ENCODE assay signal across 9 cellular contexts in the genomic region with DNA sequence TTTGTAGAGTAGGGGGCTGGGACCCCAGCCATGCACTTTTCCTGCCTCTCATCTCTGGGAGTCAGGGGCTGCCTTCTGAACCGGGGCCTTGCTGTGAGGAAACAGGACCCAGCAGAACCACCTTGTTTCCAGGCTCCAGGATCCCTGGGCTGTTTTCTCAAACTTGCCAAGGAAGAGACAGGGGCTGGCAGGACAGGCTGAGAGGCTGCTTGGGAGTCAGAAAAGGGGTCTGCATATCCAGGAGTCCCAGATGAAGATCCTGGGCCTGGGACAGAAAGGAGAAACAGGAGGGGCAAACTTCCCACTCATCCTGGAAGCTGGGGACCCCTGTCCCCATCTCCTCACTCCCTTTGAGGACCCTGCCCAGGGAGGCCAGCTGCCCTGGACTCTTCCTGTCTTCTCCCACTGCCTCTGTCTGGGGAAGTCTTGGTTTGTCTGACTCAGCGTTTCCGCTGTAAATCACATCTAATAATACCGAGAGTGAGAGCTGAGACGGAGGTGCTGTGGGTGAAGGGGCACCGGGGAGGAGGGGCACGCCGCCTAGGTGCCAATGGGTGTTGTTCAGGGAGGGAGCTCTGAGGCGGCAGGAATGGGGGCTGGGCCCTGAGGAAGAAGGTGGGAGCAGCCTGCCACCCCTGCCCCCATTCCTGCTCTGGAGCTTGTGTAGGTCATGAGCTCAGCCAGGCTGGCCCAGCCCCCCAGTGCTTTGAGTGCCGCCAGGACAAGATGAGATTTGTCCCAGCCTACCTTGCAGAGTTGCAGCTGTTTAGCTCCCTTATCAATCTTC. TPM values are rescaled to one million over a fixed set of nuclear protein-coding genes. Genes with fewer than 3 reads are reported as not detected.
DNase-seq lines count a peak whose midpoint lies in the region; ATAC-seq and TF ChIP-seq lines count a peak whose summit lies in the region.
"Had no signal": no experiment of that assay in that cellular context is flagged by ENCODE, and none has a peak within 500 bp of the region (broad histone marks: within the 10 kb centered on the region; RNA-seq: fewer than 3 reads in every experiment).

No MANE protein-coding gene starts in this region.

- H3K36me3 ChIP-seq in GM23338 (ENCODE audit: insufficient read depth) (peaks cover 3% of the 10 kb centered on the region; the same call in 1 of the 2 replicates), iPS-18a (ENCODE audit: control insufficient read depth, low read depth, low read length) (peaks cover 14% of the 10 kb centered on the region)

- H3K9me3 Mint-ChIP-seq in GM23338, result no peaks in the 10 kb centered on the region; the same call in 2 of the 3 replicates
- no peaks in the 10 kb centered on the region for H3K9me3 Mint-ChIP-seq in activated T-helper 2 cell treated with anti-CD3 and anti-CD28 coated beads, Interferon-gamma antibody, Interleukin-2, Interleukin-4, amounts not matched to agents 10 μg/mL and 5 μg/mL and 100 μg/mL, durations not matched to agents 14 hours and 24 hours and 36 hours

- peak overlapping the region; percentile 84 for H3K27ac Mint-ChIP-seq in GM23338
- peak overlapping the region; percentile 90 for H3K27ac Mint-ChIP-seq in activated T-helper 2 cell treated with anti-CD3 and anti-CD28 coated beads, Interferon-gamma antibody, Interleukin-2, Interleukin-4, amounts not matched to agents 10 μg/mL and 5 μg/mL and 100 μg/mL, durations not matched to agents 14 hours and 24 hours and 36 hours

- H3K9me3 ChIP-seq in iPS-18a (ENCODE audit: control insufficient read depth, low read depth, low read length), result no peaks in the 10 kb centered on the region

- no peak overlapping the region for H3K9ac ChIP-seq in iPS-18a (ENCODE audit: low read length)

- H3K36me3 Mint-ChIP-seq in GM23338 (ENCODE audit: low read depth), result peaks cover 13% of the 10 kb centered on the region
- H3K36me3 Mint-ChIP-seq in activated T-helper 2 cell treated with anti-CD3 and anti-CD28 coated beads, Interferon-gamma antibody, Interleukin-2, Interleukin-4, amounts not matched to agents 10 μg/mL and 5 μg/mL and 100 μg/mL, durations not matched to agents 14 hours and 24 hours and 36 hours (ENCODE audit: low read depth), result peaks cover 23% of the 10 kb centered on the region

- peak overlapping the region; percentile 66; the same call in 1 of the 2 replicates for H2AFZ ChIP-seq in GM23338

- peak overlapping the region; percentile 77 for H3K4me2 ChIP-seq in GM23338

- H3K9me2 ChIP-seq in GM23338 (ENCODE audit: insufficient read depth), result no peaks in the 10 kb centered on the region; the same call in 1 of the 2 replicates

- peaks cover 14% of the 10 kb centered on the region for H3K27me3 Mint-ChIP-seq in GM23338 (ENCODE audit: insufficient read depth, low read depth, poor library complexity)
- no peaks in the 10 kb centered on the region for H3K27me3 Mint-ChIP-seq in activated T-helper 2 cell treated with anti-CD3 and anti-CD28 coated beads, Interferon-gamma antibody, Interleukin-2, Interleukin-4, amounts not matched to agents 10 μg/mL and 5 μg/mL and 100 μg/mL, durations not matched to agents 14 hours and 24 hours and 36 hours (ENCODE audit: low read depth)

- no peak for TF ChIP-seq CTCF in GM23338 (conservative IDR thresholded peaks at IDR 0.05; ENCODE audit: low read depth in 2 of 2)

- H3K4me1 ChIP-seq in GM23338 (ENCODE audit: insufficient read depth), result peaks cover 34% of the 10 kb centered on the region
- peaks cover 24% of the 10 kb centered on the region for H3K4me1 ChIP-seq in iPS-18a (ENCODE audit: control insufficient read depth, low read depth, low read length)

- H3K27ac ChIP-seq in GM23338 (ENCODE audit: low read depth) (peak overlapping the region; percentile 66; the same call in 1 of the 2 replicates), iPS-18a (ENCODE audit: low read length) (no peak overlapping the region)

- peaks cover 27% of the 10 kb centered on the region for H3F3A ChIP-seq in GM23338 (replicated peaks; ENCODE audit: low read depth)

- no peaks in the 10 kb centered on the region for H3K79me2 ChIP-seq in GM23338 (replicated peaks; ENCODE audit: insufficient read depth)

- DNase-seq in ELF-1 (ENCODE audit: low read depth, low spot score) (peak; percentile 60), GM23338 (ENCODE audit: low spot score) (peak; percentile 53), NOMO-1 treated with DMSO at 0.1 percent for 48 hours (lab: John Stamatoyannopoulos, UW; ENCODE audit: unreplicated experiment) (peak; percentile 71), NCI-H2196 treated with DMSO at 0.1 percent for 48 hours (lab: John Stamatoyannopoulos, UW; ENCODE audit: unreplicated experiment) (no peak), GDM1 (lab: John Stamatoyannopoulos, UW) (no peak)
- DNase-seq in activated T-helper 2 cell treated with anti-CD3 and anti-CD28 coated beads, Interferon-gamma antibody, Interleukin-2, Interleukin-4, amounts not matched to agents 10 μg/mL and 5 μg/mL and 100 μg/mL, durations not matched to agents 14 hours and 24 hours and 36 hours (ENCODE audit: low spot score), result peak; percentile 51
- DNase-seq in stimulated activated CD4-positive, alpha-beta T cell treated with anti-CD3 and anti-CD28 coated beads, Interleukin-4, amount 100 ng/mL, for 4 hours, result peak; percentile 64 to 71

- ATAC-seq in GM23338, result peak; percentile 25

- H3K4me3 ChIP-seq in GM23338 (peak overlapping the region; percentile 46; the same call in 1 of the 2 replicates), iPS-18a (ENCODE audit: low read length) (peak overlapping the region; percentile 14)

- no peaks in the 10 kb centered on the region; the same call in 1 of the 2 replicates for H4K20me1 ChIP-seq in GM23338 (replicated peaks; ENCODE audit: insufficient read depth)

- intact Hi-C loops in activated T-helper 2 cell treated with anti-CD3 and anti-CD28 coated beads, Interferon-gamma antibody, Interleukin-2, Interleukin-4, amounts not matched to agents 10 μg/mL and 5 μg/mL and 100 μg/mL, durations not matched to agents 14 hours and 24 hours and 36 hours (cut with micrococcal nuclease), result loop anchor here (1.0 to 10.0 kb wide), 5 partner anchors 17 to 807 kb away; a partner anchor contains a TSS

- H3K27me3 ChIP-seq in GM23338 (ENCODE audit: insufficient read depth) (no peaks in the 10 kb centered on the region), iPS-18a (ENCODE audit: control insufficient read depth, insufficient read depth, low read length) (no peaks in the 10 kb centered on the region)

- H3K4me1 Mint-ChIP-seq in GM23338, result peaks cover 53% of the 10 kb centered on the region
- peaks cover 51% of the 10 kb centered on the region for H3K4me1 Mint-ChIP-seq in activated T-helper 2 cell treated with anti-CD3 and anti-CD28 coated beads, Interferon-gamma antibody, Interleukin-2, Interleukin-4, amounts not matched to agents 10 μg/mL and 5 μg/mL and 100 μg/mL, durations not matched to agents 14 hours and 24 hours and 36 hours (ENCODE audit: low read depth)

- peak overlapping the region; percentile 55 for H3K4me3 Mint-ChIP-seq in GM23338
- peak overlapping the region; percentile 37 for H3K4me3 Mint-ChIP-seq in activated T-helper 2 cell treated with anti-CD3 and anti-CD28 coated beads, Interferon-gamma antibody, Interleukin-2, Interleukin-4, amounts not matched to agents 10 μg/mL and 5 μg/mL and 100 μg/mL, durations not matched to agents 14 hours and 24 hours and 36 hours (ENCODE audit: low read depth)

TF ChIP-seq in GM23338, 12 proteins besides CTCF, POLR2A, EP300 and RAD21 (continues in another document):
- no peak for TF ChIP-seq CREB1 (CRISPR knock-in tag; IDR thresholded peaks at IDR 0.05; ENCODE audit: low read depth)
- TF ChIP-seq EZH2phosphoT487 (IDR thresholded peaks at IDR 0.05; ENCODE audit: unreplicated experiment), result no peak
- no peak for TF ChIP-seq ZNF331 (CRISPR knock-in tag; IDR thresholded peaks at IDR 0.05; ENCODE audit: low read depth)
- TF ChIP-seq POLR2AphosphoS5 (IDR thresholded peaks at IDR 0.05; ENCODE audit: low read depth), result 0 out of 2 replicates have a peak, but pooled peaks have one; percentile 3
- TF ChIP-seq NANOG (IDR thresholded peaks at IDR 0.05; ENCODE audit: borderline replicate concordance), result no peak

RNA-seq across cellular contexts. Expression of a gene that starts 16.7 kb away (rescaled TPM):
- 8.6 and 11.5 TPM in 2 replicates for total RNA-seq in GM23338 (2014; rRNA removed; shearing (Covaris generic))
- polyA plus RNA-seq in GM23338 (2016; fragmentation: Nextera tagmentation; extraction: Ambion mirVana), result 3.6 and 6.0 TPM in 2 replicates
- total RNA-seq in activated T-helper 2 cell treated with anti-CD3 and anti-CD28 coated beads, Interferon-gamma antibody, Interleukin-2, Interleukin-4, amounts not matched to agents 10 μg/mL and 5 μg/mL and 100 μg/mL, durations not matched to agents 14 hours and 24 hours and 36 hours, result 0.32 and 0.48 TPM in 2 replicates
- total RNA-seq: pulmonary artery endothelial cell had no signal

RNA-seq across cellular contexts. Expression of a gene that starts 17.4 kb away (rescaled TPM):
- total RNA-seq in GM23338 (2014; rRNA removed; shearing (Covaris generic)), result 61.3 and 67.8 TPM in 2 replicates
- 82.3 and 105 TPM in 2 replicates for polyA plus RNA-seq in GM23338 (2016; fragmentation: Nextera tagmentation; extraction: Ambion mirVana)
- 78.8 and 79.0 TPM in 2 replicates for total RNA-seq in activated T-helper 2 cell treated with anti-CD3 and anti-CD28 coated beads, Interferon-gamma antibody, Interleukin-2, Interleukin-4, amounts not matched to agents 10 μg/mL and 5 μg/mL and 100 μg/mL, durations not matched to agents 14 hours and 24 hours and 36 hours

RNA-seq across cellular contexts. Expression of a gene that starts 24.6 kb away (rescaled TPM):
- total RNA-seq in GM23338 (2014; rRNA removed; shearing (Covaris generic)), result 39.5 and 49.0 TPM in 2 replicates
- 28.3 and 29.3 TPM in 2 replicates for polyA plus RNA-seq in GM23338 (2016; fragmentation: Nextera tagmentation; extraction: Ambion mirVana)
- total RNA-seq in activated T-helper 2 cell treated with anti-CD3 and anti-CD28 coated beads, Interferon-gamma antibody, Interleukin-2, Interleukin-4, amounts not matched to agents 10 μg/mL and 5 μg/mL and 100 μg/mL, durations not matched to agents 14 hours and 24 hours and 36 hours, result 30.1 and 33.3 TPM in 2 replicates

RNA-seq across cellular contexts. Expression of a gene that starts 40.1 kb away (rescaled TPM):
- 144 and 167 TPM in 2 replicates for total RNA-seq in GM23338 (2014; rRNA removed; shearing (Covaris generic))
- polyA plus RNA-seq in GM23338 (2016; fragmentation: Nextera tagmentation; extraction: Ambion mirVana), result 53.9 and 65.5 TPM in 2 replicates
- 105 and 112 TPM in 2 replicates for total RNA-seq in activated T-helper 2 cell treated with anti-CD3 and anti-CD28 coated beads, Interferon-gamma antibody, Interleukin-2, Interleukin-4, amounts not matched to agents 10 μg/mL and 5 μg/mL and 100 μg/mL, durations not matched to agents 14 hours and 24 hours and 36 hours

Comparison
In these comparisons a context has a peak if more than half of its experiments do, and no peak if none do; other contexts are left out.
1. DNase-seq: peak in ELF-1 (single experiment), GM23338 (single experiment), NOMO-1 treated with DMSO at 0.1 percent for 48 hours (single experiment), activated T-helper 2 cell treated with anti-CD3 and anti-CD28 coated beads, Interferon-gamma antibody, Interleukin-2, Interleukin-4, amounts not matched to agents 10 μg/mL and 5 μg/mL and 100 μg/mL, durations not matched to agents 14 hours and 24 hours and 36 hours (single experiment) and stimulated activated CD4-positive, alpha-beta T cell treated with anti-CD3 and anti-CD28 coated beads, Interleukin-4, amount 100 ng/mL, for 4 hours (2 of 2); none in NCI-H2196 treated with DMSO at 0.1 percent for 48 hours (single experiment) and GDM1 (single experiment).